7 cellular contexts compared by ENCODE assay signal in the genomic region with DNA sequence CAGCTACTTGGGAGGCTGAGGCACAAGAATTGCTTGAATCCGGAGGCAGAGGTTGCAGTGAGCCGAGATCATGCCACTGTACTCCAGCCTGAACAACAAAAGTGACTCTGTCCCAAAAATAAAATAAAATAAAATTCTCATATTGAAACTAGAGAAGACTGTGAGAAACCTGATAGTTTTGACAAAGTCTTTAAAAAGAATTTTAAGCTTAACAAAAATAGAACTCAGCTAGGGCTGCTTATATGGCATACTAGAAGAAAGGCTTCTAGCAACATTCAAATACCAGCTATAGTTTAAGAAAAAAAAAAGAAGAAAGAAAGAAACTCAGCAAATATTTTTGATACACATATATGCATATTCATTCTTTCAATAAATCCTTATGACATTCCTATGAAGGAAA.
"Had no signal": no experiment of that assay in that cellular context is flagged by ENCODE, and none has a peak within 500 bp of the region (broad histone marks: within the 10 kb centered on the region; RNA-seq: fewer than 3 reads in every experiment).

No MANE protein-coding gene starts in this region.

- ATAC-seq: GM12878 had no signal

- FAIRE-seq: GM12878, GM12891, GM12892, GM18507, GM19239 had no signal

- H3K4me3 ChIP-seq: GM12878 had no signal

- DNase-seq: GDM1, GF-D8 had no signal
